Comparison of ENCODE assay signal across 14 cellular contexts in the genomic region with DNA sequence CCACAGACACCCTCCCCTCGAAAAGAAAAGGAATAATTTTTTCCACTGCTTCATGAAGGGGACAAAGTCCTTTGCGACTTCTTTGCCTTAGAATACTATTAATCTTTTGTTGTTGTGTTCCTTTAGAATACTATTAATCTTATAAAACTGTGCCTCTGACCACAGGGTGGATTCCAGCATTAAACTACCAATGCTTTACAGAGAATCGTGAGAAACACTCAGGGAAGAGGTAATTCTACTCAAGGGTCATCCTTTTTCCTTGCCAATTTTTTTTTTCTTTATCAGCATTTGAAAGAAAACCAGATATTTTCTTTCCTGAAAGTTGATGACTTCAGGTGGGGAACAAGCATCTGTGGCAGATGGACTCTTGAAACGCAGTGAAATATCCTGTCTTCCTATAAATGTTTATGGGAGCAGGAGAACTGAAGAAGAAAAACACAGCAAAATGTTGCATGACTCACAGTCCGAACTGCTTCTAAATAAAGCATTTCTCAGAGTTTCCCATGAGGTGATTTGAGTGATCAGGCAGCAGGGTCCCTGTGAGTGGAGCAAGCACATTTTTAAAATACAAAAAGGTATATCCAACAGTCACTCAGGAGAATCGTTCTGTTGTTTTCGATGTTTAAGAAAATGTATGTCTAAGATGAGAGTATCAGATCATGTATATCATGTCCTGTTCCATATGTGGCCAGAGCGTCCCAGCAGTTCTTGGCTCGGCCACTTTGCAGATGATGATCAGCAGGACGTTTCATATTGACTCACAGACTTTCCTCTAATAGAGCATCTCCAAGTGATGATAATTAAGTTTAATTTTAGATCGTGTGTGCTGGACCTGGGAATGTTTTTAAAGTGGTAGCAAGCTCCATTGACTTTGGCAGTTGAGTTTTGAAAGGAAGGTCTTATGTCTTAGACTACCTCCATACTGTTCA.
DNase-seq lines count a peak whose midpoint lies in the region; ATAC-seq, FAIRE-seq and TF ChIP-seq lines count a peak whose summit lies in the region.
"Had no signal": no experiment of that assay in that cellular context is flagged by ENCODE, and none has a peak within 500 bp of the region (broad histone marks: within the 10 kb centered on the region; RNA-seq: fewer than 3 reads in every experiment).

No MANE protein-coding gene starts in this region.

- ATAC-seq in Right ventricle myocardium superior (ENCODE audit: poor library complexity): peak; percentile 15
- ATAC-seq in Right ventricle myocardium inferior: no peak
- no peak for ATAC-seq in K562
- no peak for ATAC-seq in aorta (ENCODE audit: low FRiP score)
- ATAC-seq in naive thymus-derived CD8-positive, alpha-beta T cell: no peak
- ATAC-seq in GM18867 (IDR thresholded peaks at IDR 0.05; ENCODE audit: unreplicated experiment): no peak
- ATAC-seq: Panc1 had no signal

- no peak for TF ChIP-seq POLR2A in K562 (conservative IDR thresholded peaks at IDR 0.05)

- no peak overlapping the region for H4K8ac ChIP-seq in mesenchymal stem cell (ENCODE audit: low read length)

- DNase-seq in Right ventricle myocardium superior (no peak), Right ventricle myocardium inferior (ENCODE audit: missing footprints) (no peak), K562 (ENCODE audit: extremely low read depth in 1 of 4, low spot score in 3 of 4) (peak in 1 of 4 experiments; percentile 40), mesenchymal stem cell (peak; percentile 94), aorta (no peak), posterior cingulate gyrus (no peak)
- no peak for DNase-seq in naive thymus-derived CD8-positive, alpha-beta T cell
- DNase-seq: hypothalamus; NCI-H1417; stimulated activated CD4-positive, alpha-beta T cell treated with anti-CD3 and anti-CD28 coated beads, Interleukin-1b, Interleukin-23, amount 100 ng/mL, for 48 hours had no signal

- H3K4me3 ChIP-seq in K562: no peak overlapping the region
- H3K4me3 ChIP-seq in mesenchymal stem cell (ENCODE audit: insufficient read depth in 1 of 2, low read depth in 1 of 2, low read length in 2 of 2): no peak overlapping the region
- no peak overlapping the region for H3K4me3 ChIP-seq in aorta (ENCODE audit: low read length in 2 of 2)

- peak overlapping the region in 1 of 2 experiments; percentile 32 for H3K4ac ChIP-seq in mesenchymal stem cell (ENCODE audit: low read depth in 1 of 2, low read length in 2 of 2)

- no peaks in the 10 kb centered on the region for H3K9me3 ChIP-seq in K562 (replicated peaks; ENCODE audit: control insufficient read depth, insufficient read depth, low read depth, low read length)
- H3K9me3 ChIP-seq in mesenchymal stem cell (ENCODE audit: control insufficient read depth, low read length): no peaks in the 10 kb centered on the region
- H3K9me3 ChIP-seq in aorta (ENCODE audit: control insufficient read depth, low read length): no peaks in the 10 kb centered on the region

- 30% methylated on average over 11 of the region's 11 CpGs for WGBS in K562 (ENCODE audit: insufficient coverage, low coverage, missing lambda C conversion rate)
- WGBS in mesenchymal stem cell: 29% methylated on average over 7 of the region's 11 CpGs
- 19 to 26% methylated on average over 11 of the region's 11 CpGs for WGBS in aorta, 2 donors

- H2AFZ ChIP-seq in K562 (ENCODE audit: low read depth, low read length) (peak overlapping the region; percentile 99), mesenchymal stem cell (ENCODE audit: low read depth, low read length) (no peak overlapping the region)

- H4K91ac ChIP-seq in mesenchymal stem cell (ENCODE audit: low read length): no peak overlapping the region

- H2AK5ac ChIP-seq in mesenchymal stem cell (ENCODE audit: low read length, severe bottlenecking): no peak overlapping the region

- no peak for TF ChIP-seq EP300 in K562 (IDR thresholded peaks at IDR 0.05; ENCODE audit: low read length)

- H3K23ac ChIP-seq in mesenchymal stem cell (ENCODE audit: low read length in 2 of 2): no peak overlapping the region

- intact Hi-C loops in Right ventricle myocardium superior (cut with DNase I): no loop called here
- intact Hi-C loops in Right ventricle myocardium inferior (cut with DNase I): loop anchor here (10.0 kb wide), 1 partner anchor 319 kb away; no protein-coding TSS in a partner anchor
- intact Hi-C loops in K562 (cut with micrococcal nuclease): loop anchor here (1.0 to 10.0 kb wide), 4 partner anchors 153 to 459 kb away; no protein-coding TSS in a partner anchor
- intact Hi-C loops in aorta (cut with DNase I): loop anchor here in 1 of 2 donors (2.0 to 10.0 kb wide), 3 partner anchors 53 to 651 kb away; no protein-coding TSS in a partner anchor
- intact Hi-C loops in posterior cingulate gyrus (cut with DNase I): no loop called here

- H3K18ac ChIP-seq in mesenchymal stem cell (ENCODE audit: low read depth in 1 of 2, low read length in 2 of 2): no peak overlapping the region

- peaks cover 14 to 27% (median 25%) of the 10 kb centered on the region in 4 donors for H3K4me1 Mint-ChIP-seq in naive thymus-derived CD8-positive, alpha-beta T cell

- CTCF ChIA-PET in K562 (lab: Yijun Ruan, JAX; ENCODE audit: low intra/inter-chr PET ratio): no interaction called here

- H3K79me2 ChIP-seq in K562 (ENCODE audit: control insufficient read depth, insufficient read depth, low read length): no peaks in the 10 kb centered on the region

- H3K27ac Mint-ChIP-seq in naive thymus-derived CD8-positive, alpha-beta T cell: no peak overlapping the region

- no peaks in the 10 kb centered on the region for H3K9me3 Mint-ChIP-seq in naive thymus-derived CD8-positive, alpha-beta T cell

- peak overlapping the region; percentile 9; the same call in 1 of the 3 replicates for H3K27ac ChIP-seq in K562 (ENCODE audit: extremely low read depth, low read depth, low read length)
- H3K27ac ChIP-seq in mesenchymal stem cell (ENCODE audit: low read length, poor library complexity, severe bottlenecking): no peak overlapping the region
- H3K27ac ChIP-seq in aorta (ENCODE audit: low read depth in 1 of 2, low read length in 2 of 2): peak overlapping the region; percentile 36 to 90

- TF ChIP-seq CTCF in K562 (IDR thresholded peaks at IDR 0.05 in 2 of 3, conservative IDR thresholded peaks at IDR 0.05 in 1 of 3; ENCODE audit: insufficient read depth in 2 of 3, low read depth in 1 of 3, low read length in 3 of 3): no peak

- TF ChIP-seq RAD21 in K562 (CRISPR knock-in tag; conservative IDR thresholded peaks at IDR 0.05 in 1 of 2, IDR thresholded peaks at IDR 0.05 in 1 of 2): no peak; a peak in 1 of 4 replicates

- no peak overlapping the region for H3K4me3 Mint-ChIP-seq in naive thymus-derived CD8-positive, alpha-beta T cell

- H3K14ac ChIP-seq in mesenchymal stem cell (ENCODE audit: low read length in 2 of 2): no peak overlapping the region

- no peaks in the 10 kb centered on the region for H4K20me1 ChIP-seq in K562 (replicated peaks; ENCODE audit: control insufficient read depth, insufficient read depth, low read length)

- H3K4me1 ChIP-seq in K562 (replicated peaks in 1 of 2; ENCODE audit: control insufficient read depth in 2 of 2, insufficient read depth in 2 of 2, low read length in 2 of 2): peaks cover 24 to 48% of the 10 kb centered on the region in 2 experiments
- peaks cover 4% of the 10 kb centered on the region for H3K4me1 ChIP-seq in mesenchymal stem cell (ENCODE audit: control insufficient read depth, insufficient read depth, low read depth, low read length)
- peaks cover 0 to 6% of the 10 kb centered on the region in 2 donors for H3K4me1 ChIP-seq in aorta (ENCODE audit: control insufficient read depth in 1 of 2, insufficient read depth in 2 of 2, low read length in 2 of 2)

- H3K9ac ChIP-seq in K562 (ENCODE audit: insufficient read depth in 1 of 2, low read depth in 2 of 2, low read length in 2 of 2) (0 out of 4 replicates have a peak overlapping the region, but pooled peaks of 1 of the 2 experiments have one; percentile 6), mesenchymal stem cell (ENCODE audit: low read length) (peak overlapping the region; percentile 87)

- no peak overlapping the region for H2BK5ac ChIP-seq in mesenchymal stem cell (ENCODE audit: low read depth, low read length, poor library complexity, severe bottlenecking)

- H3K27me3 ChIP-seq in K562 (ENCODE audit: control insufficient read depth in 2 of 2, insufficient read depth in 2 of 2, low read length in 2 of 2): no peaks in the 10 kb centered on the region
- H3K27me3 ChIP-seq in mesenchymal stem cell (ENCODE audit: control insufficient read depth in 1 of 2, insufficient read depth in 1 of 2, low read length in 2 of 2): no peaks in the 10 kb centered on the region
- no peaks in the 10 kb centered on the region for H3K27me3 ChIP-seq in aorta (ENCODE audit: control insufficient read depth in 1 of 2, insufficient read depth in 2 of 2, low read length in 1 of 2)

- H3K4me2 ChIP-seq in K562 (ENCODE audit: insufficient read depth, low read length) (peak overlapping the region; percentile 10; the same call in 1 of the 2 replicates), mesenchymal stem cell (ENCODE audit: low read length, poor library complexity, severe bottlenecking) (no peak overlapping the region)

- no peaks in the 10 kb centered on the region for H3K36me3 Mint-ChIP-seq in naive thymus-derived CD8-positive, alpha-beta T cell

- H3K36me3 ChIP-seq in K562 (ENCODE audit: control insufficient read depth, insufficient read depth, low read length): no peaks in the 10 kb centered on the region
- no peaks in the 10 kb centered on the region for H3K36me3 ChIP-seq in mesenchymal stem cell (ENCODE audit: control insufficient read depth in 1 of 2, insufficient read depth in 2 of 2, low read depth in 1 of 2, low read length in 2 of 2)
- H3K36me3 ChIP-seq in aorta (ENCODE audit: control insufficient read depth in 1 of 2, insufficient read depth in 2 of 2, low read length in 1 of 2): no peaks in the 10 kb centered on the region

- peak; percentile 70 for FAIRE-seq in K562 (lab: Jason Lieb, UNC)
- FAIRE-seq: GM19239, TTC549 had no signal

- no TSS peak for BruUV-seq in K562 (replicated peaks; lab: Mats Ljungman, UMichigan)

- H3K79me1 ChIP-seq in mesenchymal stem cell (replicated peaks; ENCODE audit: low read length, poor library complexity, severe bottlenecking): no peaks in the 10 kb centered on the region

- no peak overlapping the region for H2BK15ac ChIP-seq in mesenchymal stem cell (ENCODE audit: low read depth, poor library complexity, severe bottlenecking)

- POLR2A ChIA-PET in K562 (lab: Yijun Ruan, JAX): no interaction called here
- POLR2A ChIA-PET in naive thymus-derived CD8-positive, alpha-beta T cell (lab: Charles Lee): no interaction called here

- H2BK12ac ChIP-seq in mesenchymal stem cell (ENCODE audit: low read length in 2 of 2): no peak overlapping the region

- in situ Hi-C loops in K562 (cut with MboI): no loop called here

- no peaks in the 10 kb centered on the region for H3K9me1 ChIP-seq in K562 (ENCODE audit: control insufficient read depth, insufficient read depth, low read length)

- H3K27me3 Mint-ChIP-seq in naive thymus-derived CD8-positive, alpha-beta T cell: no peaks in the 10 kb centered on the region

- no peak overlapping the region for H2BK120ac ChIP-seq in mesenchymal stem cell (ENCODE audit: low read depth, low read length)

TF ChIP-seq in K562, 482 proteins besides CTCF, POLR2A, EP300 and RAD21 (continues in another document):
- TF ChIP-seq KLF13 (tag; IDR thresholded peaks at IDR 0.05; ENCODE audit: borderline replicate concordance, low read depth) (no peak), ZNF175 (CRISPR knock-in tag; IDR thresholded peaks at IDR 0.05; ENCODE audit: low read depth) (peak; percentile 21; the same call in 1 of the 2 replicates)

Comparison
In these comparisons a context has a peak if more than half of its experiments do, and no peak if none do; other contexts are left out.
1. intact Hi-C loops: an anchor here in Right ventricle myocardium inferior (10.0 kb wide) and K562 (1.0 to 10.0 kb wide); none called in Right ventricle myocardium superior and posterior cingulate gyrus.